ENCODE assay signal across 17 cellular contexts in genomic region chr20:32294071-32294470, GRCh38. TPM values are rescaled to one million over a fixed set of nuclear protein-coding genes. Genes with fewer than 3 reads are reported as not detected.
DNase-seq lines count a peak whose midpoint lies in the region; TF ChIP-seq lines count a peak whose summit lies in the region.
"Had no signal": no experiment of that assay in that cellular context is flagged by ENCODE, and none has a peak within 500 bp of the region (broad histone marks: within the 10 kb centered on the region; RNA-seq: fewer than 3 reads in every experiment).

No MANE protein-coding gene starts in this region.

- H3F3A ChIP-seq in neural progenitor cell (ENCODE audit: low read depth): no peaks in the 10 kb centered on the region

- H3K4me3 Mint-ChIP-seq in neural progenitor cell: no peak overlapping the region
- H3K4me3 Mint-ChIP-seq: CD14-positive monocyte; CD4-positive, alpha-beta memory T cell had no signal

- H3K36me3 Mint-ChIP-seq in neural progenitor cell: no peaks in the 10 kb centered on the region

- peaks cover 4% of the 10 kb centered on the region for H3K27me3 Mint-ChIP-seq in neural progenitor cell (ENCODE audit: insufficient read depth, low read depth)
- H3K27me3 Mint-ChIP-seq: CD4-positive, alpha-beta memory T cell had no signal

- peak overlapping the region; percentile 10 for H3K27ac Mint-ChIP-seq in neural progenitor cell
- H3K27ac Mint-ChIP-seq: CD14-positive monocyte; CD4-positive, alpha-beta memory T cell had no signal

- H3K9ac ChIP-seq in Karpas-422 (ENCODE audit: low read length) (no peak overlapping the region), neural progenitor cell (no peak overlapping the region)
- H3K9ac ChIP-seq: BLaER1 had no signal

- H3K4me2 ChIP-seq in Karpas-422 (ENCODE audit: low read depth, low read length, poor library complexity, severe bottlenecking) (no peak overlapping the region), neural progenitor cell (no peak overlapping the region)
- H3K4me2 ChIP-seq: BLaER1 had no signal

- DNase-seq in NCI-H82 treated with DMSO at 0.1 percent for 48 hours (lab: John Stamatoyannopoulos, UW; ENCODE audit: unreplicated experiment): peak; percentile 11
- DNase-seq in NCI-H82 (lab: John Stamatoyannopoulos, UW): no peak
- DNase-seq in Karpas-422: no peak
- peak; percentile 20 for DNase-seq in globus pallidus (ENCODE audit: low spot score)
- no peak for DNase-seq in neural progenitor cell (ENCODE audit: low spot score)
- no peak for DNase-seq in activated CD8-positive, alpha-beta memory T cell treated with anti-CD3 and anti-CD28 coated beads, Interleukin-2, amount 50 U/mL, for 48 hours
- DNase-seq in stimulated activated CD8-positive, alpha-beta memory T cell treated with anti-CD3 and anti-CD28 coated beads, Interleukin-4, amount 100 ng/mL, for 48 hours: no peak
- no peak for DNase-seq in epidermal melanocyte (ENCODE audit: insufficient read length, low spot score)
- DNase-seq: 8988T; CD4-positive, alpha-beta memory T cell; DMS153; DMS79; GDM1; GOT3; H7 had no signal

- no peak overlapping the region for H3K4me3 ChIP-seq in Karpas-422 (ENCODE audit: low read length)
- no peak overlapping the region for H3K4me3 ChIP-seq in neural progenitor cell
- H3K4me3 ChIP-seq: BLaER1 had no signal

- H4K20me1 ChIP-seq in Karpas-422 (ENCODE audit: insufficient read depth, low read depth, low read length) (0 out of 2 replicates have a peak, but pooled peaks cover 4% of the 10 kb centered on the region), neural progenitor cell (ENCODE audit: low read depth) (peaks cover 15% of the 10 kb centered on the region)
- H4K20me1 ChIP-seq: BLaER1 had no signal

- H3K9me3 Mint-ChIP-seq in neural progenitor cell: no peaks in the 10 kb centered on the region
- H3K9me3 Mint-ChIP-seq: CD14-positive monocyte; CD4-positive, alpha-beta memory T cell had no signal

- H3K4me1 Mint-ChIP-seq in neural progenitor cell: peaks cover 14% of the 10 kb centered on the region

- TF ChIP-seq CTCF in neural progenitor cell (IDR thresholded peaks at IDR 0.05): no peak

- H2AFZ ChIP-seq in Karpas-422 (ENCODE audit: low read length) (no peak overlapping the region), neural progenitor cell (replicated peaks) (no peak overlapping the region)

- H3K36me3 ChIP-seq in Karpas-422 (ENCODE audit: insufficient read depth, low read length): peaks cover 6% of the 10 kb centered on the region; the same call in 1 of the 2 replicates
- no peaks in the 10 kb centered on the region for H3K36me3 ChIP-seq in neural progenitor cell

- H3K4me1 ChIP-seq in Karpas-422 (ENCODE audit: low read length) (peaks cover 28% of the 10 kb centered on the region), neural progenitor cell (no peaks in the 10 kb centered on the region)

- H3K27me3 ChIP-seq in Karpas-422 (ENCODE audit: low read length): no peaks in the 10 kb centered on the region
- H3K27me3 ChIP-seq in neural progenitor cell: no peaks in the 10 kb centered on the region
- H3K27me3 ChIP-seq: BLaER1 had no signal

- H3K27ac ChIP-seq in Karpas-422 (ENCODE audit: low read length): peak overlapping the region; percentile 57
- H3K27ac ChIP-seq in neural progenitor cell: no peak overlapping the region
- H3K27ac ChIP-seq: BLaER1 had no signal

- H3K9me3 ChIP-seq in Karpas-422 (ENCODE audit: low read length) (no peaks in the 10 kb centered on the region), neural progenitor cell (ENCODE audit: low read depth) (no peaks in the 10 kb centered on the region)
- H3K9me3 ChIP-seq: BLaER1 had no signal

- H3K79me2 ChIP-seq in Karpas-422 (ENCODE audit: low read length) (peaks cover 99% of the 10 kb centered on the region), neural progenitor cell (ENCODE audit: low read depth) (peaks cover 63% of the 10 kb centered on the region)

- no peaks in the 10 kb centered on the region for H3K9me2 ChIP-seq in Karpas-422 (replicated peaks; ENCODE audit: insufficient read depth, low read length)

RNA-seq across cellular contexts. Expression of gene KIF3B, which starts 16.6 kb away (rescaled TPM):
- total RNA-seq in Karpas-422 (2014; rRNA removed; shearing (Covaris generic); ENCODE audit: low replicate concordance): 15.7 and 17.9 TPM in 2 replicates
- total RNA-seq in neural progenitor cell (ENCODE audit: low replicate concordance): 16.8 and 20.9 TPM in 2 replicates

Comparison
In these comparisons a context has a peak if more than half of its experiments do, and no peak if none do; other contexts are left out.
1. DNase-seq: peak in NCI-H82 treated with DMSO at 0.1 percent for 48 hours (single experiment) and globus pallidus (single experiment); none in NCI-H82 (single experiment), Karpas-422 (single experiment), neural progenitor cell (single experiment), activated CD8-positive, alpha-beta memory T cell treated with anti-CD3 and anti-CD28 coated beads, Interleukin-2, amount 50 U/mL, for 48 hours (single experiment), stimulated activated CD8-positive, alpha-beta memory T cell treated with anti-CD3 and anti-CD28 coated beads, Interleukin-4, amount 100 ng/mL, for 48 hours (single experiment) and epidermal melanocyte (single experiment).